1 cellular context compared by ENCODE assay signal in the genomic region with DNA sequence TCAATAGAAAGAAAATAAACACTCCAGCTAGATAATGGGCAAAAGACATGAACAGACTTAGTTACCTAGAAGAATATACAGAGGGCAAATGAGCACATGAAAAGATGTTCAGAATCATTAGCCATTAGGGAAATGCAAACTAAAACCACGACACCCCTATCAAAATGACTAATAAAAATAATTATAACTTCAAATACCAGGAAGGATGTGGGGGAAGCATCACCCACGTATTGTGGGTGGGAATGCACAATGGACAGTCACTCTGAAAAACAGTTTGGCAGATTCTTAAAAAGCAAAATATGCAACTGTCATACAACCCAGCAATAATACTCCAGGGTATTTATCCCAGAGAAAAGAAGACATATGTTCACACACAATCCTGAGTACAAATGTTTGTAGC.
A peak's percentile ranks its signal among the peaks of the same experiment; 100 is the strongest.
TF ChIP-seq lines count a peak whose summit lies in the region.

No MANE protein-coding gene starts in this region.

TF ChIP-seq in GM12878, 131 proteins besides CTCF, POLR2A, EP300 and RAD21:
- TF ChIP-seq ZNF274 (IDR thresholded peaks at IDR 0.05; ENCODE audit: insufficient read depth, insufficient read length) (no peak), BRCA1 (IDR thresholded peaks at IDR 0.05; ENCODE audit: low read depth, low read length) (no peak), MEF2A (IDR thresholded peaks at IDR 0.05; ENCODE audit: insufficient read depth, low read depth, low read length) (0 out of 2 replicates have a peak, but pooled peaks have one; percentile 30), HCFC1 (IDR thresholded peaks at IDR 0.05; ENCODE audit: low read length) (no peak), SPI1 (IDR thresholded peaks at IDR 0.05; ENCODE audit: borderline replicate concordance, insufficient read depth, low read depth, low read length) (no peak), NBN (IDR thresholded peaks at IDR 0.05) (no peak), RUNX3 (IDR thresholded peaks at IDR 0.05; ENCODE audit: low read length) (peak; percentile 68), STAT1 (conservative IDR thresholded peaks at IDR 0.05) (no peak), CBX3 (IDR thresholded peaks at IDR 0.05; ENCODE audit: borderline replicate concordance, low read depth) (no peak), NR2C2 (IDR thresholded peaks at IDR 0.05; ENCODE audit: borderline replicate concordance, control insufficient read depth, insufficient read length, low read depth) (no peak), BACH1 (IDR thresholded peaks at IDR 0.05; ENCODE audit: borderline replicate concordance) (no peak), JUNB (IDR thresholded peaks at IDR 0.05) (peak; percentile 10; the same call in 1 of the 2 replicates), HDGF (IDR thresholded peaks at IDR 0.05) (no peak), GATAD2B (conservative IDR thresholded peaks at IDR 0.05; ENCODE audit: low read depth) (no peak), LARP7 (IDR thresholded peaks at IDR 0.05) (no peak), TCF7 (IDR thresholded peaks at IDR 0.05; ENCODE audit: borderline replicate concordance) (no peak), SUZ12 (IDR thresholded peaks at IDR 0.05; ENCODE audit: unreplicated experiment) (no peak)
- TF ChIP-seq, protein P1, sequence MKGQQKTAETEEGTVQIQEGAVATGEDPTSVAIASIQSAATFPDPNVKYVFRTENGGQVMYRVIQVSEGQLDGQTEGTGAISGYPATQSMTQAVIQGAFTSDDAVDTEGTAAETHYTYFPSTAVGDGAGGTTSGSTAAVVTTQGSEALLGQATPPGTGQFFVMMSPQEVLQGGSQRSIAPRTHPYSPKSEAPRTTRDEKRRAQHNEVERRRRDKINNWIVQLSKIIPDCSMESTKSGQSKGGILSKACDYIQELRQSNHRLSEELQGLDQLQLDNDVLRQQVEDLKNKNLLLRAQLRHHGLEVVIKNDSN (IDR thresholded peaks at IDR 0.05; ENCODE audit: borderline replicate concordance, extremely low read length, insufficient read depth, low read depth, low read length) = no peak
- TF ChIP-seq, protein P2, sequence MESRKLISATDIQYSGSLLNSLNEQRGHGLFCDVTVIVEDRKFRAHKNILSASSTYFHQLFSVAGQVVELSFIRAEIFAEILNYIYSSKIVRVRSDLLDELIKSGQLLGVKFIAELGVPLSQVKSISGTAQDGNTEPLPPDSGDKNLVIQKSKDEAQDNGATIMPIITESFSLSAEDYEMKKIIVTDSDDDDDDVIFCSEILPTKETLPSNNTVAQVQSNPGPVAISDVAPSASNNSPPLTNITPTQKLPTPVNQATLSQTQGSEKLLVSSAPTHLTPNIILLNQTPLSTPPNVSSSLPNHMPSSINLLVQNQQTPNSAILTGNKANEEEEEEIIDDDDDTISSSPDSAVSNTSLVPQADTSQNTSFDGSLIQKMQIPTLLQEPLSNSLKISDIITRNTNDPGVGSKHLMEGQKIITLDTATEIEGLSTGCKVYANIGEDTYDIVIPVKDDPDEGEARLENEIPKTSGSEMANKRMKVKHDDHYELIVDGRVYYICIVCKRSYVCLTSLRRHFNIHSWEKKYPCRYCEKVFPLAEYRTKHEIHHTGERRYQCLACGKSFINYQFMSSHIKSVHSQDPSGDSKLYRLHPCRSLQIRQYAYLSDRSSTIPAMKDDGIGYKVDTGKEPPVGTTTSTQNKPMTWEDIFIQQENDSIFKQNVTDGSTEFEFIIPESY (IDR thresholded peaks at IDR 0.05) = no peak
- TF ChIP-seq, protein P3, sequence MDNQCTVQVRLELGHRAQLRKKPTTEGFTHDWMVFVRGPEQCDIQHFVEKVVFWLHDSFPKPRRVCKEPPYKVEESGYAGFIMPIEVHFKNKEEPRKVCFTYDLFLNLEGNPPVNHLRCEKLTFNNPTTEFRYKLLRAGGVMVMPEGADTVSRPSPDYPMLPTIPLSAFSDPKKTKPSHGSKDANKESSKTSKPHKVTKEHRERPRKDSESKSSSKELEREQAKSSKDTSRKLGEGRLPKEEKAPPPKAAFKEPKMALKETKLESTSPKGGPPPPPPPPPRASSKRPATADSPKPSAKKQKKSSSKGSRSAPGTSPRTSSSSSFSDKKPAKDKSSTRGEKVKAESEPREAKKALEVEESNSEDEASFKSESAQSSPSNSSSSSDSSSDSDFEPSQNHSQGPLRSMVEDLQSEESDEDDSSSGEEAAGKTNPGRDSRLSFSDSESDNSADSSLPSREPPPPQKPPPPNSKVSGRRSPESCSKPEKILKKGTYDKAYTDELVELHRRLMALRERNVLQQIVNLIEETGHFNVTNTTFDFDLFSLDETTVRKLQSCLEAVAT (IDR thresholded peaks at IDR 0.05) = no peak
